13 cellular contexts compared by ENCODE assay signal in genomic region chr19:1121395-1121794, GRCh38. TPM values are rescaled to one million over a fixed set of nuclear protein-coding genes. Genes with fewer than 3 reads are reported as not detected.
A peak's percentile ranks its signal among the peaks of the same experiment; 100 is the strongest.
DNase-seq lines count a peak whose midpoint lies in the region; ATAC-seq, FAIRE-seq and TF ChIP-seq lines count a peak whose summit lies in the region.
"Had no signal": no experiment of that assay in that cellular context is flagged by ENCODE, and none has a peak within 500 bp of the region (broad histone marks: within the 10 kb centered on the region; RNA-seq: fewer than 3 reads in every experiment).

No MANE protein-coding gene starts in this region.

- peaks cover 58% of the 10 kb centered on the region for H3K36me3 ChIP-seq in bronchial epithelial cell (ENCODE audit: control insufficient read depth, insufficient read depth, low read length)
- H3K36me3 ChIP-seq in osteoblast (ENCODE audit: insufficient read depth, low read length): peaks cover 94% of the 10 kb centered on the region

- peaks cover 38% of the 10 kb centered on the region for H3K36me3 Mint-ChIP-seq in activated CD4-positive, alpha-beta T cell treated with anti-CD3 and anti-CD28 coated beads for 36 hours (ENCODE audit: low read depth)
- H3K36me3 Mint-ChIP-seq in stimulated activated naive B cell treated with anti-CD40 and anti-IgM and Interleukin-4, amounts not matched to agents 10 μg/mL and 1 μg/mL and 100 μg/mL, for 72 hours: peaks cover 39 to 62% of the 10 kb centered on the region in 2 donors

- intact Hi-C loops in activated CD4-positive, alpha-beta T cell treated with anti-CD3 and anti-CD28 coated beads for 36 hours (cut with DNase I, micrococcal nuclease): no loop called here

- H3K79me2 ChIP-seq in osteoblast (ENCODE audit: insufficient read depth, low read length): peaks cover 62% of the 10 kb centered on the region

- H3K27me3 ChIP-seq in bronchial epithelial cell (ENCODE audit: control insufficient read depth, insufficient read depth, low read length) (no peaks in the 10 kb centered on the region), osteoblast (ENCODE audit: insufficient read depth, low read length) (no peaks in the 10 kb centered on the region)

- H2AFZ ChIP-seq in osteoblast (ENCODE audit: low read length): no peak overlapping the region

- no peak overlapping the region for H3K4me2 ChIP-seq in osteoblast (ENCODE audit: insufficient read depth, low read length)

- peak overlapping the region; percentile 6 for H3K27ac Mint-ChIP-seq in activated CD4-positive, alpha-beta T cell treated with anti-CD3 and anti-CD28 coated beads for 36 hours
- no peak overlapping the region for H3K27ac Mint-ChIP-seq in stimulated activated naive B cell treated with anti-CD40 and anti-IgM and Interleukin-4, amounts not matched to agents 10 μg/mL and 1 μg/mL and 100 μg/mL, for 72 hours

- no peak for ATAC-seq in activated CD4-positive, alpha-beta T cell treated with anti-CD3 and anti-CD28 coated beads for 36 hours
- ATAC-seq in HG03378 (IDR thresholded peaks at IDR 0.05; ENCODE audit: unreplicated experiment): no peak
- ATAC-seq in stimulated activated naive B cell treated with anti-CD40 and anti-IgM and Interleukin-4, amounts not matched to agents 10 μg/mL and 1 μg/mL and 100 μg/mL, for 72 hours (replicated peaks): no peak

- CTCF ChIA-PET in activated CD4-positive, alpha-beta T cell treated with anti-CD3 and anti-CD28 coated beads for 36 hours (lab: Charles Lee): interaction anchor here (0.6 to 0.9 kb wide), 2 partner anchors 9 to 94 kb away, joined by 3 to 4 read pairs; no protein-coding TSS in a partner anchor
- CTCF ChIA-PET in RWPE1 (lab: Yijun Ruan, JAX): interaction anchor here (1.2 kb wide), 1 partner anchor 8 kb away, joined by 3 read pairs; no protein-coding TSS in a partner anchor

- peaks cover 10% of the 10 kb centered on the region for H3K4me1 ChIP-seq in osteoblast (ENCODE audit: insufficient read depth, low read length)

- H3K9me3 Mint-ChIP-seq in activated CD4-positive, alpha-beta T cell treated with anti-CD3 and anti-CD28 coated beads for 36 hours (ENCODE audit: low read depth): no peaks in the 10 kb centered on the region
- H3K9me3 Mint-ChIP-seq in stimulated activated naive B cell treated with anti-CD40 and anti-IgM and Interleukin-4, amounts not matched to agents 10 μg/mL and 1 μg/mL and 100 μg/mL, for 72 hours: no peaks in the 10 kb centered on the region

- FAIRE-seq in bronchial epithelial cell (lab: Jason Lieb, UNC): peak; percentile 13

- POLR2A ChIA-PET in activated CD4-positive, alpha-beta T cell treated with anti-CD3 and anti-CD28 coated beads for 36 hours (lab: Charles Lee): no interaction called here
- POLR2A ChIA-PET in RWPE1 (lab: Yijun Ruan, JAX; ENCODE audit: low non-redundant PET): no interaction called here

- H3K27me3 Mint-ChIP-seq in activated CD4-positive, alpha-beta T cell treated with anti-CD3 and anti-CD28 coated beads for 36 hours: no peaks in the 10 kb centered on the region
- H3K27me3 Mint-ChIP-seq in stimulated activated naive B cell treated with anti-CD40 and anti-IgM and Interleukin-4, amounts not matched to agents 10 μg/mL and 1 μg/mL and 100 μg/mL, for 72 hours: no peaks in the 10 kb centered on the region

- H3K4me3 Mint-ChIP-seq in activated CD4-positive, alpha-beta T cell treated with anti-CD3 and anti-CD28 coated beads for 36 hours: no peak overlapping the region
- no peak overlapping the region for H3K4me3 Mint-ChIP-seq in stimulated activated naive B cell treated with anti-CD40 and anti-IgM and Interleukin-4, amounts not matched to agents 10 μg/mL and 1 μg/mL and 100 μg/mL, for 72 hours
- H3K4me3 Mint-ChIP-seq: CD14-positive monocyte had no signal

- H3K27ac ChIP-seq in RWPE1 (peak overlapping the region; percentile 93), osteoblast (ENCODE audit: low read depth, low read length) (no peak overlapping the region)
- H3K27ac ChIP-seq: 22Rv1 had no signal

- H4K20me1 ChIP-seq in osteoblast (ENCODE audit: insufficient read depth, low read length): peaks cover 40% of the 10 kb centered on the region

- H3K4me3 ChIP-seq in bronchial epithelial cell (ENCODE audit: low read depth, low read length) (no peak overlapping the region), osteoblast (ENCODE audit: insufficient read depth, low read length) (no peak overlapping the region)

- H3K9me3 ChIP-seq in osteoblast (ENCODE audit: low read depth, low read length): no peaks in the 10 kb centered on the region

- no peak for DNase-seq in activated CD4-positive, alpha-beta T cell treated with anti-CD3 and anti-CD28 coated beads for 36 hours
- no peak for DNase-seq in activated CD4-positive, alpha-beta T cell treated with anti-CD3 and anti-CD28 coated beads for 4 hours
- no peak for DNase-seq in RWPE1 (ENCODE audit: low spot score)
- DNase-seq in bronchial epithelial cell (ENCODE audit: low read depth): no peak
- peak; percentile 61 for DNase-seq in osteoblast (ENCODE audit: insufficient read length, low spot score, missing footprints)
- DNase-seq in GM20000 (ENCODE audit: low spot score): no peak
- no peak for DNase-seq in stimulated activated naive B cell treated with anti-CD40 and anti-IgM and Interleukin-4, amounts not matched to agents 10 μg/mL and 1 μg/mL and 100 μg/mL, for 72 hours
- DNase-seq: Calu3, DMS 273 treated with DMSO at 0.1 percent for 48 hours, HCEC 1CT had no signal

- no peaks in the 10 kb centered on the region for H3K4me1 Mint-ChIP-seq in activated CD4-positive, alpha-beta T cell treated with anti-CD3 and anti-CD28 coated beads for 36 hours
- peaks cover 0 to 2% of the 10 kb centered on the region in 2 donors for H3K4me1 Mint-ChIP-seq in stimulated activated naive B cell treated with anti-CD40 and anti-IgM and Interleukin-4, amounts not matched to agents 10 μg/mL and 1 μg/mL and 100 μg/mL, for 72 hours
- H3K4me1 Mint-ChIP-seq: CD14-positive monocyte had no signal

- no peak for TF ChIP-seq CTCF in RWPE1 (conservative IDR thresholded peaks at IDR 0.05; ENCODE audit: low read depth)
- TF ChIP-seq CTCF in bronchial epithelial cell (IDR thresholded peaks at IDR 0.05; ENCODE audit: insufficient read depth, low read length, severe bottlenecking): no peak
- no peak for TF ChIP-seq CTCF in osteoblast (IDR thresholded peaks at IDR 0.05; ENCODE audit: extremely low read depth, low read depth, low read length)
- no peak for TF ChIP-seq CTCF in GM20000 (IDR thresholded peaks at IDR 0.05; ENCODE audit: extremely low read depth, missing control alignments)

RNA-seq across cellular contexts. Expression of gene GPX4, which starts 17.6 kb away (rescaled TPM):
- 100 to 1,000 TPM; 192 to 218 TPM for total RNA-seq in activated CD4-positive, alpha-beta T cell treated with anti-CD3 and anti-CD28 coated beads for 36 hours
- total RNA-seq in bronchial epithelial cell (274 and 291 TPM in 2 replicates), osteoblast (515 TPM in 2 replicates)

RNA-seq across cellular contexts. Expression of gene POLR2E, which starts 26.2 kb away (rescaled TPM):
- total RNA-seq in activated CD4-positive, alpha-beta T cell treated with anti-CD3 and anti-CD28 coated beads for 36 hours: 100 to 1,000 TPM; 171 to 229 TPM
- 57.4 and 87.1 TPM in 2 replicates for total RNA-seq in bronchial epithelial cell
- total RNA-seq in osteoblast: 70.2 and 74.0 TPM in 2 replicates

RNA-seq across cellular contexts. Expression of gene SBNO2, which starts 52.7 kb away (rescaled TPM):
- 100 to 1,000 TPM; 108 to 113 TPM for total RNA-seq in activated CD4-positive, alpha-beta T cell treated with anti-CD3 and anti-CD28 coated beads for 36 hours
- total RNA-seq in bronchial epithelial cell (16.8 and 22.8 TPM in 2 replicates), osteoblast (58.0 and 69.1 TPM in 2 replicates)

RNA-seq across cellular contexts. Expression of gene ARHGAP45, which starts 54.4 kb away (rescaled TPM):
- 100 to 1,000 TPM; 107 to 137 TPM for total RNA-seq in activated CD4-positive, alpha-beta T cell treated with anti-CD3 and anti-CD28 coated beads for 36 hours
- total RNA-seq in bronchial epithelial cell (9.0 and 11.8 TPM in 2 replicates), osteoblast (0.59 and 0.72 TPM in 2 replicates)
